Comparison of ENCODE assay signal across 8 cellular contexts in genomic region chr5:177447611-177448243, GRCh38. TPM values are rescaled to one million over a fixed set of nuclear protein-coding genes. Genes with fewer than 3 reads are reported as not detected.
DNase-seq lines count a peak whose midpoint lies in the region; ATAC-seq and TF ChIP-seq lines count a peak whose summit lies in the region.

No MANE protein-coding gene starts in this region.

- H3K9me3 ChIP-seq in MG63, result no peaks in the 10 kb centered on the region
- no peaks in the 10 kb centered on the region for H3K9me3 ChIP-seq in right cardiac atrium (ENCODE audit: control insufficient read depth, low read length)

- H3K36me3 Mint-ChIP-seq in activated naive CD8-positive, alpha-beta T cell treated with anti-CD3 and anti-CD28 coated beads, Interleukin-2, amount 10 ng/mL, durations not matched to agents 7 days and 5 days, result no peaks in the 10 kb centered on the region

- no peaks in the 10 kb centered on the region for H3K27me3 ChIP-seq in MG63
- H3K27me3 ChIP-seq in right cardiac atrium (ENCODE audit: control insufficient read depth, insufficient read depth), result no peaks in the 10 kb centered on the region

- intact Hi-C loops in right cardiac atrium (cut with DNase I), result no loop called here

- no peak overlapping the region for H3K27ac Mint-ChIP-seq in activated naive CD8-positive, alpha-beta T cell treated with anti-CD3 and anti-CD28 coated beads, Interleukin-2, amount 10 ng/mL, durations not matched to agents 7 days and 5 days

- H3K4me3 ChIP-seq in MG63, result peak overlapping the region; percentile 66
- H3K4me3 ChIP-seq in right cardiac atrium (ENCODE audit: low read length), result no peak overlapping the region

- POLR2A ChIA-PET in activated naive CD8-positive, alpha-beta T cell treated with anti-CD3 and anti-CD28 coated beads, Interleukin-2, amount 10 ng/mL, durations not matched to agents 7 days and 5 days (lab: Charles Lee), result interaction anchor here (0.6 to 12.5 kb wide), 8 partner anchors 9 to 96 kb away, joined by 3 to 312 read pairs (median 4); partner anchors contain the start of genes GRK6 and LMAN2

- ATAC-seq in activated naive CD8-positive, alpha-beta T cell treated with anti-CD3 and anti-CD28 coated beads, Interleukin-2, amount 10 ng/mL, durations not matched to agents 7 days and 5 days (ENCODE audit: low read depth), result no peak
- ATAC-seq in right cardiac atrium, result peak; percentile 19 to 54

- H3K9me3 Mint-ChIP-seq in activated naive CD8-positive, alpha-beta T cell treated with anti-CD3 and anti-CD28 coated beads, Interleukin-2, amount 10 ng/mL, durations not matched to agents 7 days and 5 days, result no peaks in the 10 kb centered on the region

- H3K4me3 Mint-ChIP-seq in activated naive CD8-positive, alpha-beta T cell treated with anti-CD3 and anti-CD28 coated beads, Interleukin-2, amount 10 ng/mL, durations not matched to agents 7 days and 5 days, result peak overlapping the region; percentile 73

- WGBS in right cardiac atrium, result 7% methylated on average over 23 of the region's 23 CpGs

- H3K36me3 ChIP-seq in MG63, result peaks cover 70% of the 10 kb centered on the region

- H3K27ac ChIP-seq in right cardiac atrium (ENCODE audit: low read length), result no peak overlapping the region

- H3K4me1 Mint-ChIP-seq in activated naive CD8-positive, alpha-beta T cell treated with anti-CD3 and anti-CD28 coated beads, Interleukin-2, amount 10 ng/mL, durations not matched to agents 7 days and 5 days, result peaks cover 29% of the 10 kb centered on the region

- no peaks in the 10 kb centered on the region for H3K4me1 ChIP-seq in right cardiac atrium (ENCODE audit: control insufficient read depth, insufficient read depth, low read length)

- DNase-seq in NCI-H2227 (lab: John Stamatoyannopoulos, UW; ENCODE audit: unreplicated experiment) (peak; percentile 45), NCI-H2227 treated with DMSO at 0.1 percent for 48 hours (lab: John Stamatoyannopoulos, UW) (no peak), MG63 (peak; percentile 100), right cardiac atrium (peak in 2 of 3 donors; percentile 53 to 64), putamen (ENCODE audit: low spot score) (peak; percentile 92), GM20000 (ENCODE audit: low spot score) (no peak), NCI-H1048 (lab: John Stamatoyannopoulos, UW) (no peak)
- DNase-seq in activated naive CD8-positive, alpha-beta T cell treated with anti-CD3 and anti-CD28 coated beads, Interleukin-2, amount 10 ng/mL, durations not matched to agents 7 days and 5 days, result no peak

- TF ChIP-seq CTCF in GM20000 (IDR thresholded peaks at IDR 0.05; ENCODE audit: extremely low read depth, missing control alignments), result no peak

- H3K27me3 Mint-ChIP-seq in activated naive CD8-positive, alpha-beta T cell treated with anti-CD3 and anti-CD28 coated beads, Interleukin-2, amount 10 ng/mL, durations not matched to agents 7 days and 5 days, result no peaks in the 10 kb centered on the region

RNA-seq across cellular contexts. Expression of gene PRR7, which starts 1.1 kb away (rescaled TPM):
- total RNA-seq in MG63 (2014; rRNA removed; shearing (Covaris generic); ENCODE audit: low replicate concordance), result 61.4 and 68.2 TPM in 2 replicates
- total RNA-seq in activated naive CD8-positive, alpha-beta T cell treated with anti-CD3 and anti-CD28 coated beads, Interleukin-2, amount 10 ng/mL, durations not matched to agents 7 days and 5 days, result 10 to 100 TPM; 10.0 to 10.6 TPM
- under 1 TPM in 3 of 4 donors, not detected in 1; 0.33 to 0.45 (median 0.35) TPM for total RNA-seq in right cardiac atrium
- polyA plus RNA-seq in right cardiac atrium, result 0.27 TPM

RNA-seq across cellular contexts. Expression of gene GRK6, which starts 21.3 kb away (rescaled TPM):
- total RNA-seq in MG63 (2014; rRNA removed; shearing (Covaris generic); ENCODE audit: low replicate concordance), result 62.4 and 127 TPM in 2 replicates
- total RNA-seq in activated naive CD8-positive, alpha-beta T cell treated with anti-CD3 and anti-CD28 coated beads, Interleukin-2, amount 10 ng/mL, durations not matched to agents 7 days and 5 days, result 100 to 1,000 TPM; 181 to 186 TPM
- 10 to 100 TPM; 13.2 to 16.9 (median 15.5) TPM for total RNA-seq in right cardiac atrium
- polyA plus RNA-seq in right cardiac atrium, result 7.4 TPM

RNA-seq across cellular contexts. Expression of gene DBN1, which starts 25.7 kb away (rescaled TPM):
- total RNA-seq in MG63 (2014; rRNA removed; shearing (Covaris generic); ENCODE audit: low replicate concordance), result 245 and 334 TPM in 2 replicates
- 10 to 100 TPM; 82.5 to 87.0 TPM for total RNA-seq in activated naive CD8-positive, alpha-beta T cell treated with anti-CD3 and anti-CD28 coated beads, Interleukin-2, amount 10 ng/mL, durations not matched to agents 7 days and 5 days
- total RNA-seq in right cardiac atrium, result 10 to 100 TPM; 15.3 to 44.8 (median 25.3) TPM
- 17.7 TPM for polyA plus RNA-seq in right cardiac atrium

RNA-seq across cellular contexts. Expression of gene F12, which starts 38.4 kb away (rescaled TPM):
- total RNA-seq in MG63 (2014; rRNA removed; shearing (Covaris generic); ENCODE audit: low replicate concordance), result 1.3 and 2.3 TPM in 2 replicates
- 1 to 10 TPM; 2.2 to 2.8 TPM for total RNA-seq in activated naive CD8-positive, alpha-beta T cell treated with anti-CD3 and anti-CD28 coated beads, Interleukin-2, amount 10 ng/mL, durations not matched to agents 7 days and 5 days
- total RNA-seq in right cardiac atrium, result under 1 TPM; 0.17 to 0.34 (median 0.26) TPM
- polyA plus RNA-seq in right cardiac atrium, result 0.27 TPM

RNA-seq across cellular contexts. Expression of gene PFN3, which starts 47.3 kb away (rescaled TPM):
- not detected in 2 replicates for total RNA-seq in MG63 (2014; rRNA removed; shearing (Covaris generic); ENCODE audit: low replicate concordance)
- total RNA-seq in activated naive CD8-positive, alpha-beta T cell treated with anti-CD3 and anti-CD28 coated beads, Interleukin-2, amount 10 ng/mL, durations not matched to agents 7 days and 5 days, result not detected
- total RNA-seq in right cardiac atrium, result not detected
- not detected for polyA plus RNA-seq in right cardiac atrium

Comparison
In these comparisons a context has a peak if more than half of its experiments do, and no peak if none do; other contexts are left out.
1. DNase-seq: peak in NCI-H2227 (single experiment), MG63 (single experiment), right cardiac atrium (2 of 3) and putamen (single experiment); none in NCI-H2227 treated with DMSO at 0.1 percent for 48 hours (single experiment), activated naive CD8-positive, alpha-beta T cell treated with anti-CD3 and anti-CD28 coated beads, Interleukin-2, amount 10 ng/mL, durations not matched to agents 7 days and 5 days (single experiment), GM20000 (single experiment) and NCI-H1048 (single experiment).
2. RNA of gene PRR7, which starts 1.1 kb away (total RNA-seq): 61.4 to 68.2 TPM in MG63 and 10.0 to 10.6 TPM in activated naive CD8-positive, alpha-beta T cell treated with anti-CD3 and anti-CD28 coated beads, Interleukin-2, amount 10 ng/mL, durations not matched to agents 7 days and 5 days; 0.33 to 0.45 TPM in right cardiac atrium; every median in the first group is over 4 times any median in the second.